In the genomic region with DNA sequence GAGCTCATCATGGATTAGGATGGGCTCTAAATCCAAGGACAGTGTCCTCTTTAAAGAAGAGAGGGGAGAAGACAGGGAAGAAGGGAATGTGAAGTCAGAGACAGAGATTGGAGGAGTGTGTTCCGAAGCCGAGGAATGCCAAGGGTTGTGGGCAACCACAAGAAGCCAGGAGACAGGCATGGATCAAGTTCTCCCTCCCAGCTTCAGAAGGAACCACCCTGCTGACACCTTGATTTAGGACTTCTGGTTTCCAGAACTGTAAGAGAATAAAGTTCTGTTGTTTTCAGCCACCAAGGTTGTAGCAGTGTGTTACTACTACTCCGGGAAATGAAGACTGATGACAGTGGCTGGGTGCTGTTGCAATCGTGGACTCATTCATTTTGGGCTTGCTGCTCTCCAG, we compare ENCODE assay signal across 26 cellular contexts.
DNase-seq lines count a peak whose midpoint lies in the region; ATAC-seq and TF ChIP-seq lines count a peak whose summit lies in the region.
"Had no signal": no experiment of that assay in that cellular context is flagged by ENCODE, and none has a peak within 500 bp of the region (broad histone marks: within the 10 kb centered on the region; RNA-seq: fewer than 3 reads in every experiment).

No MANE protein-coding gene starts in this region.

- peaks cover 7% of the 10 kb centered on the region for H3K9me3 ChIP-seq in adipocyte (ENCODE audit: control insufficient read depth, low read length)
- H3K9me3 ChIP-seq: esophagus muscularis mucosa, upper lobe of left lung had no signal

- peaks cover 14% of the 10 kb centered on the region for H3K4me1 ChIP-seq in adipocyte (ENCODE audit: control insufficient read depth, insufficient read depth, low read length)
- H3K4me1 ChIP-seq: upper lobe of left lung had no signal

- peak; percentile 1 for DNase-seq in DMS153 treated with DMSO at 0.1 percent for 48 hours (lab: John Stamatoyannopoulos, UW; ENCODE audit: unreplicated experiment)
- DNase-seq in DMS153 (lab: John Stamatoyannopoulos, UW) = no peak
- DNase-seq in adipocyte (ENCODE audit: low read depth) = peak; percentile 43
- peak; percentile 18 to 35 for DNase-seq in foreskin fibroblast
- DNase-seq in renal cortical epithelial cell (ENCODE audit: low read depth) = peak; percentile 90
- no peak for DNase-seq in amniotic stem cell (lab: John Stamatoyannopoulos, UW)
- no peak for DNase-seq in activated CD4-positive, alpha-beta T cell treated with anti-CD3 and anti-CD28 coated beads, Interleukin-2, amount 50 U/mL, for 4 hours
- DNase-seq: activated CD4-positive, CD25-positive, alpha-beta regulatory T cell treated with anti-CD3 and anti-CD28 coated beads, Interleukin-2, amount 50 U/mL, for 72 hours; activated CD8-positive, alpha-beta T cell treated with anti-CD3 and anti-CD28 coated beads for 36 hours; activated effector memory CD4-positive, alpha-beta T cell treated with Interleukin-2 at 50 U/mL for 16 hours; activated naive CD8-positive, alpha-beta T cell treated with anti-CD3 and anti-CD28 coated beads for 36 hours; DMS53; effector memory CD8-positive, alpha-beta T cell; GDM1; GOT3; NCI-H1105; NCI-H2029; NCI-H226; PC-3; SHP77 treated with DMSO at 0.1 percent for 48 hours; upper lobe of left lung had no signal

- no peak for ATAC-seq in HG02759 (IDR thresholded peaks at IDR 0.05; ENCODE audit: unreplicated experiment)
- ATAC-seq: activated CD8-positive, alpha-beta T cell treated with anti-CD3 and anti-CD28 coated beads for 36 hours; effector memory CD8-positive, alpha-beta T cell; PC-3 had no signal

- H3K4me3 ChIP-seq in adipocyte (ENCODE audit: low read length) = no peak overlapping the region
- no peak overlapping the region for H3K4me3 ChIP-seq in foreskin fibroblast (ENCODE audit: low read depth in 1 of 2, low read length in 2 of 2)
- H3K4me3 ChIP-seq: esophagus muscularis mucosa, lung, smooth muscle cell, upper lobe of left lung had no signal

- TF ChIP-seq CTCF in foreskin fibroblast (IDR thresholded peaks at IDR 0.05; ENCODE audit: low read depth, low read length) = no peak

- peaks cover 39% of the 10 kb centered on the region for H3K27me3 ChIP-seq in adipocyte (replicated peaks; ENCODE audit: control insufficient read depth, insufficient read depth, low read length)
- H3K27me3 ChIP-seq: esophagus muscularis mucosa, upper lobe of left lung had no signal

- H3K9ac ChIP-seq in adipocyte (ENCODE audit: low read length) = no peak overlapping the region
- H3K9ac ChIP-seq: KMS-11 had no signal

- no peaks in the 10 kb centered on the region for H3K36me3 ChIP-seq in adipocyte (ENCODE audit: control insufficient read depth, insufficient read depth, low read length, severe bottlenecking)
- H3K36me3 ChIP-seq: esophagus muscularis mucosa, upper lobe of left lung had no signal

Comparison
In these comparisons a context has a peak if more than half of its experiments do, and no peak if none do; other contexts are left out.
1. DNase-seq: peak in DMS153 treated with DMSO at 0.1 percent for 48 hours (single experiment), adipocyte (single experiment), foreskin fibroblast (2 of 2) and renal cortical epithelial cell (single experiment); none in DMS153 (single experiment), amniotic stem cell (single experiment) and activated CD4-positive, alpha-beta T cell treated with anti-CD3 and anti-CD28 coated beads, Interleukin-2, amount 50 U/mL, for 4 hours (0 of 2).